8 cellular contexts compared by ENCODE assay signal in genomic region chr20:3818155-3819151, GRCh38. TPM values are rescaled to one million over a fixed set of nuclear protein-coding genes. Genes with fewer than 3 reads are reported as not detected.
DNase-seq lines count a peak whose midpoint lies in the region; ATAC-seq and TF ChIP-seq lines count a peak whose summit lies in the region.

No MANE protein-coding gene starts in this region.

- H3K27ac Mint-ChIP-seq in activated CD8-positive, alpha-beta memory T cell treated with anti-CD3 and anti-CD28 coated beads, Interleukin-2, amount 10 ng/mL, durations not matched to agents 7 days and 5 days, result peak overlapping the region; percentile 56
- peak overlapping the region; percentile 86 to 100 (median 100) for H3K27ac Mint-ChIP-seq in nephron

- H3K27me3 Mint-ChIP-seq in activated CD8-positive, alpha-beta memory T cell treated with anti-CD3 and anti-CD28 coated beads, Interleukin-2, amount 10 ng/mL, durations not matched to agents 7 days and 5 days, result no peaks in the 10 kb centered on the region
- peaks cover 3% of the 10 kb centered on the region for H3K27me3 Mint-ChIP-seq in nephron (ENCODE audit: low read depth)

- no peak overlapping the region for H3K4me3 Mint-ChIP-seq in activated CD8-positive, alpha-beta memory T cell treated with anti-CD3 and anti-CD28 coated beads, Interleukin-2, amount 10 ng/mL, durations not matched to agents 7 days and 5 days
- H3K4me3 Mint-ChIP-seq in nephron, result peak overlapping the region; percentile 61 to 77 (median 63)

- H4K20me1 ChIP-seq in SU-DHL-6 (ENCODE audit: low read depth, low read length), result no peaks in the 10 kb centered on the region

- no peak overlapping the region for H3K4me2 ChIP-seq in SU-DHL-6 (ENCODE audit: low read depth, low read length, poor library complexity, severe bottlenecking)

- 59 to 65% methylated on average over 4 to 7 of the region's 8 CpGs for WGBS in esophagus squamous epithelium, 2 donors

- no peaks in the 10 kb centered on the region for H3K9me3 ChIP-seq in SU-DHL-6 (ENCODE audit: insufficient read depth, low read length)
- H3K9me3 ChIP-seq in esophagus squamous epithelium, result no peaks in the 10 kb centered on the region

- H3K9me3 Mint-ChIP-seq in activated CD8-positive, alpha-beta memory T cell treated with anti-CD3 and anti-CD28 coated beads, Interleukin-2, amount 10 ng/mL, durations not matched to agents 7 days and 5 days (ENCODE audit: low read depth), result no peaks in the 10 kb centered on the region
- no peaks in the 10 kb centered on the region for H3K9me3 Mint-ChIP-seq in nephron

- H3K36me3 Mint-ChIP-seq in activated CD8-positive, alpha-beta memory T cell treated with anti-CD3 and anti-CD28 coated beads, Interleukin-2, amount 10 ng/mL, durations not matched to agents 7 days and 5 days, result peaks cover 2% of the 10 kb centered on the region
- H3K36me3 Mint-ChIP-seq in nephron (ENCODE audit: low read depth), result peaks cover 11% of the 10 kb centered on the region

- CTCF ChIA-PET in activated CD8-positive, alpha-beta memory T cell treated with anti-CD3 and anti-CD28 coated beads, Interleukin-2, amount 10 ng/mL, durations not matched to agents 7 days and 5 days (lab: Charles Lee), result interaction anchor here (0.6 to 6.4 kb wide), 10 partner anchors 7 to 107 kb away, joined by 3 to 51 read pairs (median 7); partner anchors contain the start of genes CDC25B, MAVS and SPEF1

- peaks cover 61% of the 10 kb centered on the region for H3K4me1 Mint-ChIP-seq in activated CD8-positive, alpha-beta memory T cell treated with anti-CD3 and anti-CD28 coated beads, Interleukin-2, amount 10 ng/mL, durations not matched to agents 7 days and 5 days
- H3K4me1 Mint-ChIP-seq in nephron, result peaks cover 23% of the 10 kb centered on the region

- ATAC-seq in activated CD8-positive, alpha-beta memory T cell treated with anti-CD3 and anti-CD28 coated beads, Interleukin-2, amount 10 ng/mL, durations not matched to agents 7 days and 5 days, result no peak
- ATAC-seq in HG02678 (IDR thresholded peaks at IDR 0.05; ENCODE audit: unreplicated experiment) (no peak), HG03432 (IDR thresholded peaks at IDR 0.05; ENCODE audit: unreplicated experiment) (no peak)

- H3K79me2 ChIP-seq in SU-DHL-6 (ENCODE audit: insufficient read depth, low read length), result peaks cover 8% of the 10 kb centered on the region; the same call in 1 of the 2 replicates

- H3K4me3 ChIP-seq in SU-DHL-6 (ENCODE audit: insufficient read depth, low read length, poor library complexity, severe bottlenecking), result no peak overlapping the region
- H3K4me3 ChIP-seq in esophagus squamous epithelium, result no peak overlapping the region

- intact Hi-C loops in esophagus squamous epithelium (cut with DNase I), result no loop called here

- no peaks in the 10 kb centered on the region for H3K27me3 ChIP-seq in SU-DHL-6 (ENCODE audit: low read length)
- H3K27me3 ChIP-seq in esophagus squamous epithelium, result no peaks in the 10 kb centered on the region

- H3K4me1 ChIP-seq in esophagus squamous epithelium, result peaks cover 21 to 62% (median 26%) of the 10 kb centered on the region in 3 donors

- TF ChIP-seq POLR2A in esophagus squamous epithelium (IDR thresholded peaks at IDR 0.05), result no peak

- H3K27ac ChIP-seq in SU-DHL-6 (ENCODE audit: low read depth, low read length) (no peak overlapping the region), esophagus squamous epithelium (peak overlapping the region; percentile 33 to 98 (median 80))

- H3F3A ChIP-seq in SU-DHL-6 (ENCODE audit: insufficient read depth), result peaks cover 5% of the 10 kb centered on the region; the same call in 1 of the 2 replicates

- H3K36me3 ChIP-seq in SU-DHL-6 (ENCODE audit: low read length), result no peaks in the 10 kb centered on the region
- H3K36me3 ChIP-seq in esophagus squamous epithelium, result peaks cover 6 to 16% (median 6%) of the 10 kb centered on the region in 3 donors

- H2AFZ ChIP-seq in SU-DHL-6 (ENCODE audit: low read depth, low read length, severe bottlenecking), result no peak overlapping the region

- H3K9ac ChIP-seq in SU-DHL-6 (ENCODE audit: low read length), result no peak overlapping the region

- peak; percentile 30 for TF ChIP-seq CTCF in SU-DHL-6 (IDR thresholded peaks at IDR 0.05; ENCODE audit: insufficient read depth, low read length, poor library complexity, severe bottlenecking)
- TF ChIP-seq CTCF in esophagus squamous epithelium (IDR thresholded peaks at IDR 0.05), result peak; percentile 26 to 62 (median 52)
- TF ChIP-seq CTCF in nephron (IDR thresholded peaks at IDR 0.05; ENCODE audit: unreplicated experiment in 3 of 3), result peak; percentile 55 to 69 (median 63)

- peak; percentile 61 for DNase-seq in activated CD8-positive, alpha-beta memory T cell treated with anti-CD3 and anti-CD28 coated beads, Interleukin-2, amount 10 ng/mL, durations not matched to agents 7 days and 5 days
- DNase-seq in activated CD8-positive, alpha-beta memory T cell treated with anti-CD3 and anti-CD28 coated beads, Interleukin-2, amount 50 U/mL, for 48 hours, result no peak
- peak; percentile 61 for DNase-seq in MV-4-11 (lab: John Stamatoyannopoulos, UW)
- no peak for DNase-seq in esophagus squamous epithelium (lab: John Stamatoyannopoulos, UW)

- no peaks in the 10 kb centered on the region for H3K9me2 ChIP-seq in SU-DHL-6 (replicated peaks; ENCODE audit: insufficient read depth, low read length)

RNA-seq across cellular contexts. Expression of gene AP5S1, which starts 1.9 kb away (rescaled TPM):
- 10 to 100 TPM; 13.8 to 15.5 TPM for total RNA-seq in activated CD8-positive, alpha-beta memory T cell treated with anti-CD3 and anti-CD28 coated beads, Interleukin-2, amount 10 ng/mL, durations not matched to agents 7 days and 5 days
- 10 to 100 TPM in 2 of 4 donors, 1 to 10 TPM in 2; 5.8 to 12.8 (median 10.4) TPM for total RNA-seq in esophagus squamous epithelium

RNA-seq across cellular contexts. Expression of gene CDC25B, which starts 22.3 kb away (rescaled TPM):
- total RNA-seq in activated CD8-positive, alpha-beta memory T cell treated with anti-CD3 and anti-CD28 coated beads, Interleukin-2, amount 10 ng/mL, durations not matched to agents 7 days and 5 days, result 100 to 1,000 TPM; 194 to 312 TPM
- total RNA-seq in esophagus squamous epithelium, result 10 to 100 TPM; 15.6 to 26.2 (median 18.1) TPM

RNA-seq across cellular contexts. Expression of gene MAVS, which starts 28.2 kb away (rescaled TPM):
- total RNA-seq in activated CD8-positive, alpha-beta memory T cell treated with anti-CD3 and anti-CD28 coated beads, Interleukin-2, amount 10 ng/mL, durations not matched to agents 7 days and 5 days, result 10 to 100 TPM; 29.7 to 37.4 TPM
- 10 to 100 TPM; 14.9 to 31.3 (median 17.2) TPM for total RNA-seq in esophagus squamous epithelium

RNA-seq across cellular contexts. Expression of gene CENPB, which starts 31.9 kb away (rescaled TPM):
- total RNA-seq in activated CD8-positive, alpha-beta memory T cell treated with anti-CD3 and anti-CD28 coated beads, Interleukin-2, amount 10 ng/mL, durations not matched to agents 7 days and 5 days, result 10 to 100 TPM; 76.5 to 76.8 TPM
- total RNA-seq in esophagus squamous epithelium, result 10 to 100 TPM; 38.8 to 81.4 (median 67.1) TPM

RNA-seq across cellular contexts. Expression of gene SPEF1, which starts 37.2 kb away (rescaled TPM):
- under 1 TPM in 1 of 2 experiments, not detected in 1; 0.18 TPM for total RNA-seq in activated CD8-positive, alpha-beta memory T cell treated with anti-CD3 and anti-CD28 coated beads, Interleukin-2, amount 10 ng/mL, durations not matched to agents 7 days and 5 days
- total RNA-seq in esophagus squamous epithelium, result under 1 TPM in 1 of 4 donors, not detected in 3; 0.19 TPM

Comparison
In these comparisons a context has a peak if more than half of its experiments do, and no peak if none do; other contexts are left out.
1. DNase-seq: peak in activated CD8-positive, alpha-beta memory T cell treated with anti-CD3 and anti-CD28 coated beads, Interleukin-2, amount 10 ng/mL, durations not matched to agents 7 days and 5 days (single experiment) and MV-4-11 (single experiment); none in activated CD8-positive, alpha-beta memory T cell treated with anti-CD3 and anti-CD28 coated beads, Interleukin-2, amount 50 U/mL, for 48 hours (single experiment) and esophagus squamous epithelium (single experiment).
2. RNA of gene CDC25B, which starts 22.3 kb away (total RNA-seq): 194 to 312 TPM in activated CD8-positive, alpha-beta memory T cell treated with anti-CD3 and anti-CD28 coated beads, Interleukin-2, amount 10 ng/mL, durations not matched to agents 7 days and 5 days; 15.6 to 26.2 TPM in esophagus squamous epithelium; every median in the first group is over 4 times any median in the second.
3. Peak in every context shown above with its lines, with median percentiles within 50 percentile points of each other: CTCF ChIP-seq.